ENCODE assay signal across 23 cellular contexts in the genomic region with DNA sequence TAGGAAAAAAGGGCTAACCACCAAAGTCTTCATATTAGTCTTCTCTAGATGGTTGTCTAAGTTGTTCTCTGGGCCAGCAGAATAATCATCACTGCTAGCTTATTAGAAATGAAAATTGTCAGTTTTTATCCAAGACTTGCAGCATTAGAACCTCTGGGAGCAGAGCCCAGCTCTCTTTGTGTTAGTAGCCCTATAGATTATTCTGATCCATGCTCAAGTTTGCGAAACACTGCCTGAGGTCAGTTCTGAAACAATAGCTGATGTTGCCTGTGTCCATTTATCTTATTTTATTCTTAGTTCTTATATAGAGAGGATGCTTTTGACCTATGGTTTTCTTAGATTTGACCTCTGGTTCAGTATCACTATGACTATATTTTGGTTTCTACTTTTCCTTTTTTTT.
"Had no signal": no experiment of that assay in that cellular context is flagged by ENCODE, and none has a peak within 500 bp of the region (broad histone marks: within the 10 kb centered on the region; RNA-seq: fewer than 3 reads in every experiment).

No MANE protein-coding gene starts in this region.

- DNase-seq: IMR-90, Karpas-422, KG1, MM.1S, NCI-H1092 treated with DMSO at 0.1 percent for 48 hours, NCI-H1436, NCI-H187, NCI-H2029, NCI-H2081 treated with DMSO at 0.1 percent for 48 hours, NCI-H2171, NCI-H226, NCI-H446, NCI-H510A, NCI-H524 treated with DMSO at 0.1 percent for 48 hours, NCI-H69, NCI-H774, Right ventricle myocardium superior, RPMI8226, SIG-M5 had no signal

- H3K9me3 ChIP-seq: SJSA1 had no signal

- H3K27ac ChIP-seq: SJSA1, SK-N-MC had no signal

- H3K4me3 ChIP-seq: SJSA1, SK-N-MC had no signal

- H3K27me3 ChIP-seq: SJSA1 had no signal

- ATAC-seq: HepG2 had no signal

- FAIRE-seq: HepG2, RCC 7860 had no signal
